Comparison of ENCODE assay signal across 20 cellular contexts in the genomic region with DNA sequence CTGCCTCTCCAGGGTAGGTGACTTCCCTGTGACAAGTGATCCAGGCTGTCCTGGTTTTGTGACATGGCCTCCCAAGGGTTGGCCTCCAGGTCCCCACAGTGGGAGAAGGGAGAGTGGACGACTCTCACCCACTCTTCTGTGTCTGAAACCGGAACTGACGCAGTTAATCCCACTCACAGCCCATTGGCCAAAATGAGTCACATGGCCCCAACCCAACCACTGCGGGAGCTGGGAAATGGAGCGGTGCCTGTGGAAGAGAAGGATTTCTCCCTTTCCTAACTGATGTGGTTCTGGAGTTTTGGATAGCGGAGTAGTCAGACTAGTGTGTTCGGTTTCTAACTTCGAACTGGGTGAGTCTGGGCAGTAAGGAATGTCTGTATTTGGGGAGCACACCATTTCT.
"Had no signal": no experiment of that assay in that cellular context is flagged by ENCODE, and none has a peak within 500 bp of the region (broad histone marks: within the 10 kb centered on the region; RNA-seq: fewer than 3 reads in every experiment).

No MANE protein-coding gene starts in this region.

- H3K4me1 ChIP-seq: left lung, transverse colon, vagina had no signal

- H3K27ac Mint-ChIP-seq: activated CD4-positive, alpha-beta T cell treated with anti-CD3 and anti-CD28 coated beads, Interleukin-2, amount 10 ng/mL, durations not matched to agents 24 days and 14 days; activated CD8-positive, alpha-beta T cell treated with anti-CD3 and anti-CD28 coated beads, Interleukin-2, amount 10 ng/mL, durations not matched to agents 7 days and 5 days; activated T-cell treated with anti-CD3 and anti-CD28 coated beads, Interleukin-2, amount 50 U/mL, for 72 hours; memory B cell; stimulated activated naive B cell treated with anti-CD40 and anti-IgM and Interleukin-4, amounts not matched to agents 10 μg/mL and 1 μg/mL and 100 μg/mL, for 72 hours had no signal

- ATAC-seq: activated CD8-positive, alpha-beta T cell treated with anti-CD3 and anti-CD28 coated beads, Interleukin-2, amount 10 ng/mL, durations not matched to agents 7 days and 5 days; activated T-cell treated with anti-CD3 and anti-CD28 coated beads, Interleukin-2, amount 50 U/mL, for 72 hours; naive thymus-derived CD8-positive, alpha-beta T cell; stimulated activated naive B cell treated with anti-CD40 and anti-IgM and Interleukin-4, amounts not matched to agents 10 μg/mL and 1 μg/mL and 100 μg/mL, for 72 hours had no signal

- DNase-seq: activated CD4-positive, alpha-beta T cell treated with anti-CD3 and anti-CD28 coated beads, Interleukin-2, amount 10 ng/mL, durations not matched to agents 24 days and 14 days; activated CD4-positive, CD25-positive, alpha-beta regulatory T cell; activated CD8-positive, alpha-beta memory T cell treated with anti-CD3 and anti-CD28 coated beads, Interleukin-2, amount 50 U/mL, for 48 hours; activated CD8-positive, alpha-beta T cell treated with anti-CD3 and anti-CD28 coated beads, Interleukin-2, amount 10 ng/mL, durations not matched to agents 7 days and 5 days; activated gamma-delta T cell treated with Interleukin-2 at 50 U/mL for 16 hours; activated T-cell treated with anti-CD3 and anti-CD28 coated beads, Interleukin-2, amount 50 U/mL, for 72 hours; aorta; dermis blood vessel endothelial cell; erythroblast; left lung; naive thymus-derived CD8-positive, alpha-beta T cell; stimulated activated CD4-positive, alpha-beta T cell treated with anti-CD3 and anti-CD28 coated beads, Interleukin-15, amount 100 ng/mL, for 24 hours; stimulated activated CD4-positive, alpha-beta T cell treated with anti-CD3 and anti-CD28 coated beads, Interleukin-4, amount 100 ng/mL, for 1 hour; stimulated activated naive B cell treated with anti-CD40 and anti-IgM and Interleukin-4, amounts not matched to agents 10 μg/mL and 1 μg/mL and 100 μg/mL, for 72 hours; transverse colon had no signal

- H3K9me3 Mint-ChIP-seq: activated CD4-positive, alpha-beta T cell treated with anti-CD3 and anti-CD28 coated beads, Interleukin-2, amount 10 ng/mL, durations not matched to agents 24 days and 14 days; activated T-cell treated with anti-CD3 and anti-CD28 coated beads, Interleukin-2, amount 50 U/mL, for 72 hours; memory B cell; naive thymus-derived CD8-positive, alpha-beta T cell; stimulated activated naive B cell treated with anti-CD40 and anti-IgM and Interleukin-4, amounts not matched to agents 10 μg/mL and 1 μg/mL and 100 μg/mL, for 72 hours had no signal

- H3K4me3 ChIP-seq: hepatocyte, left lung, skin epidermis, transverse colon, vagina had no signal

- H3K27ac ChIP-seq: hepatocyte, left lung, neutrophil, transverse colon, vagina had no signal

- H3K27me3 Mint-ChIP-seq: activated CD4-positive, alpha-beta T cell treated with anti-CD3 and anti-CD28 coated beads, Interleukin-2, amount 10 ng/mL, durations not matched to agents 24 days and 14 days; memory B cell; naive thymus-derived CD8-positive, alpha-beta T cell; stimulated activated naive B cell treated with anti-CD40 and anti-IgM and Interleukin-4, amounts not matched to agents 10 μg/mL and 1 μg/mL and 100 μg/mL, for 72 hours had no signal

- H3K4me3 Mint-ChIP-seq: activated CD4-positive, alpha-beta T cell treated with anti-CD3 and anti-CD28 coated beads, Interleukin-2, amount 10 ng/mL, durations not matched to agents 24 days and 14 days; activated CD8-positive, alpha-beta T cell treated with anti-CD3 and anti-CD28 coated beads, Interleukin-2, amount 10 ng/mL, durations not matched to agents 7 days and 5 days; activated T-cell treated with anti-CD3 and anti-CD28 coated beads, Interleukin-2, amount 50 U/mL, for 72 hours; memory B cell; naive thymus-derived CD8-positive, alpha-beta T cell; stimulated activated naive B cell treated with anti-CD40 and anti-IgM and Interleukin-4, amounts not matched to agents 10 μg/mL and 1 μg/mL and 100 μg/mL, for 72 hours had no signal

- H3K27me3 ChIP-seq: hepatocyte, left lung, neutrophil, transverse colon, vagina had no signal

- H2AFZ ChIP-seq: hepatocyte had no signal

- H3K4me2 ChIP-seq: hepatocyte had no signal

- H3K9me3 ChIP-seq: left lung, neutrophil, transverse colon, vagina had no signal
